ENCODE assay signal across 26 cellular contexts in the genomic region with DNA sequence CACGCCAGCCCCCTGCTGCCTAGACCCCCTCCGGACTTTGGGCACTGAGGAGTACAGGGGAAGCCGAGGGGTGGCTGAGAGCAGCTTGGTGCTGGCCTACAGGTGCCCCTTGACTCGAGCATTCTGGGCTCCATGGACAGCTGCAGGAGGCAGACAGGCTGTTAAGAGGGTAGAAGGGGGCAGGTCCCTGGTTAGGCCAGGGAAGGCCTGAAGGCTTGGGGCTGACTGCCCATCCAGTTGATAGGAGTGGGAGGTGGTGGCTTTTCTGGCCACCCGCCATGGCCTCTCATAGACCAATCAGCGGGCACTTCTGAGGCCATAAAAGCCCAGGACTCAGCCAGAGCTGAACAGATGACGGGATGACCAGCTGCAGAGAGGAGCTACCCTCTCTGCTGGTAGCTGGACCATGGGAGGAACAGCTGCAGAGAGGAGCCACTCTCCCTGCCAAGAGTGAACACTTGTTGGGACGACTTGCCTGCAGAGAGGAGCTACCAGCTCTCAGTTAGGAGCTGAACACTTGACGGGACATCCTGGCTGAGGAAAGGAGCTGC. TPM values are rescaled to one million over a fixed set of nuclear protein-coding genes. Genes with fewer than 3 reads are reported as not detected.
"Had no signal": no experiment of that assay in that cellular context is flagged by ENCODE, and none has a peak within 500 bp of the region (broad histone marks: within the 10 kb centered on the region; RNA-seq: fewer than 3 reads in every experiment).

No MANE protein-coding gene starts in this region.

- H3K9me3 ChIP-seq: adrenal gland, colonic mucosa, esophagus squamous epithelium, gastrocnemius medialis, prostate gland, testis had no signal

- H3K4me2 ChIP-seq: neural progenitor cell had no signal

- H3K4me3 ChIP-seq: adrenal gland, colonic mucosa, esophagus squamous epithelium, gastrocnemius medialis, neural progenitor cell, prostate gland, skin epidermis had no signal

- H3K4me1 ChIP-seq: adrenal gland, colonic mucosa, esophagus squamous epithelium, gastrocnemius medialis, neural progenitor cell, prostate gland, testis had no signal

- H3K36me3 ChIP-seq: adrenal gland, colonic mucosa, esophagus squamous epithelium, gastrocnemius medialis, neural progenitor cell, prostate gland had no signal

- H3K27me3 ChIP-seq: adrenal gland, colonic mucosa, esophagus squamous epithelium, gastrocnemius medialis, neural progenitor cell, testis had no signal

- H2AFZ ChIP-seq: neural progenitor cell had no signal

- ATAC-seq: activated CD8-positive, alpha-beta T cell treated with anti-CD3 and anti-CD28 coated beads, Interleukin-2, amount 10 ng/mL, durations not matched to agents 7 days and 5 days; gastrocnemius medialis; left ventricle myocardium superior had no signal

- H3K9ac ChIP-seq: neural progenitor cell had no signal

- DNase-seq: activated CD4-positive, alpha-beta T cell treated with anti-CD3 and anti-CD28 coated beads for 1 hour; activated CD4-positive, alpha-beta T cell treated with anti-CD3 and anti-CD28 coated beads, Interleukin-2, amount 50 U/mL, for 1 hour; activated CD8-positive, alpha-beta T cell treated with anti-CD3 and anti-CD28 coated beads, Interleukin-2, amount 10 ng/mL, durations not matched to agents 7 days and 5 days; activated gamma-delta T cell; adrenal gland; colonic mucosa; endodermal cell; esophagus squamous epithelium; gastrocnemius medialis; left ventricle myocardium superior; naive B cell; stimulated activated CD4-positive, alpha-beta T cell treated with anti-CD3 and anti-CD28 coated beads, Interleukin-15, amount 100 ng/mL, for 24 hours; stimulated activated CD4-positive, alpha-beta T cell treated with anti-CD3 and anti-CD28 coated beads, Interleukin-2, amount 100 ng/mL, for 48 hours; stimulated activated CD8-positive, alpha-beta memory T cell treated with anti-CD3 and anti-CD28 coated beads, Interleukin-4, amount 100 ng/mL, for 48 hours; stimulated activated naive CD4-positive, alpha-beta T cell; T-helper 9 cell; testis; trophoblast cell had no signal

- H3K27ac ChIP-seq: adrenal gland, colonic mucosa, esophagus squamous epithelium, gastrocnemius medialis, neural progenitor cell, prostate gland, skin epidermis, testis had no signal

RNA-seq across cellular contexts. Expression of a gene that starts 35.2 kb away (rescaled TPM):
- total RNA-seq: activated CD8-positive, alpha-beta T cell treated with anti-CD3 and anti-CD28 coated beads, Interleukin-2, amount 10 ng/mL, durations not matched to agents 7 days and 5 days; activated T-helper 1 cell treated with anti-CD3 and anti-CD28 coated beads, Interleukin-12 subunit alpha, Interleukin-12 subunit beta, Interleukin-2, Interleukin-4 antibody, amounts not matched to agents 30 ng/mL and 10 ng/mL and 1 ng/mL, durations not matched to agents 14 hours and 24 hours and 36 hours; adrenal gland; astrocyte; colonic mucosa; endodermal cell; esophagus squamous epithelium; gastrocnemius medialis; left ventricle myocardium superior; mononuclear cell; osteocyte; T-helper 1 cell treated with Interleukin-12 subunit alpha and Interleukin-12 subunit beta and Interleukin-4 antibody, amounts not matched to agents 30 ng/mL and 1 ng/mL, for 36 hours had no signal
- polyA plus RNA-seq: adrenal gland had no signal
